Comparison of ENCODE assay signal across 1 cellular context in genomic region chr14:99883866-99884650, GRCh38.
TF ChIP-seq lines count a peak whose summit lies in the region.

No MANE protein-coding gene starts in this region.

TF ChIP-seq in GM23338, 12 proteins besides CTCF, POLR2A, EP300 and RAD21 (continued from another document):
- TF ChIP-seq ETS1 (IDR thresholded peaks at IDR 0.05) (no peak), JUNB (IDR thresholded peaks at IDR 0.05; ENCODE audit: unreplicated experiment) (no peak), ZNF331 (CRISPR knock-in tag; IDR thresholded peaks at IDR 0.05; ENCODE audit: low read depth) (no peak)
